8 cellular contexts compared by ENCODE assay signal in the genomic region with DNA sequence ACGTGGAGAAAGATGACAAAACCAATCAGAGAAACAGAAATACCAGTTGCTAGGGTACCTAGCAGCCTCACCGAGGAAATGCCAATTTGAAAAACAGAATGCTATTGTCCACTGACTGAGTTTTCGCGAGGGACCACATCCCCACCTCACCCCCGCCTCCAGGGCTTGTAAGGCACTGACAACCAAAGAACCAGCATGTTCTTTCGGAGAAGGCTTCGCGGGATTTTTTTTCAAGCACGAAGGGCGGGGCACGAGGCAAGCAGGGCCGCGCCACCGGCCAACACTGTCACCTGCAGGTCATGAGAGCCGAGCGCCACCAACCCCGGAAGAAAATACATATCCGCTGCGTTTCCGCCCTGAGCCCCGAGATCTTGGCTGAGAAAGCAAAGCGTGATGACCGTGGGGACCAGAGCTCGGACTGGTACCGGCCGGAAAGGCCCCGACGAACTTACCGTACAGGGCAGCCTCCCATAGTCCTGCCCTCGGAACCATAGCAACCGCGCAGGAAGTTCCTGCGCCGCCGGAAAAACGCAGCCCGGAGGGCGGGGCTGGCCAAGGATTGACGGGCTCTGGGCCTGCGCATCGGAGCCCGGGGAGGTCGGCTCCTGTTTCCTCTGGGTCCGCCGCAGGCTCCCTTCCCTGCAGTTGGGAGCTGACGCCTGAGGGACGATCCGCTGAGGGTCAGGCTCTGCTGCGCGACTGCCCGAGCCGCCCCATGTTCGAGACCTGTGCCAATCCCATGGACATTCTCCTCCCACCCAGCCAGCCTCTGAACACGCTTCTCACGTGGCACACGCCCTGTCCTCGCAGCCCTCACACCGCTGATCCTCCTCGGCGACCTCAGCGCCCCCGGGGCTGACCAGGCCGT. TPM values are rescaled to one million over a fixed set of nuclear protein-coding genes. Genes with fewer than 3 reads are reported as not detected.
DNase-seq lines count a peak whose midpoint lies in the region; ATAC-seq and TF ChIP-seq lines count a peak whose summit lies in the region.

No MANE protein-coding gene starts in this region.

- DNase-seq in AG20443 (ENCODE audit: low spot score) = peak; percentile 89
- peak; percentile 94 for DNase-seq in NCI-H2227 treated with DMSO at 0.1 percent for 48 hours (lab: John Stamatoyannopoulos, UW)
- peak; percentile 81 for DNase-seq in activated B cell treated with CpG ODN at 0.5 μM for 24 hours
- DNase-seq in central memory CD4-positive, alpha-beta T cell = peak; percentile 90
- peak; percentile 88 for DNase-seq in iris pigment epithelial cell (ENCODE audit: low read depth)
- DNase-seq in spleen = peak; percentile 95

- peaks cover 0 to 4% (median 0%) of the 10 kb centered on the region in 7 donors for H3K27me3 ChIP-seq in spleen (replicated peaks in 1 of 7)

- intact Hi-C loops in activated B cell treated with CpG ODN at 0.5 μM for 24 hours (cut with micrococcal nuclease) (loop anchor here (1.0 to 10.0 kb wide), 15 partner anchors 17 to 1476 kb away; a partner anchor contains a TSS), spleen (cut with DNase I; ENCODE audit: low total_unique reads) (no loop called here)

- POLR2A ChIA-PET in activated B cell treated with CpG ODN at 0.5 μM for 24 hours (lab: Charles Lee) = interaction anchor here (0.8 to 1.9 kb wide), 12 partner anchors 11 to 1936 kb away, joined by 3 to 20 read pairs (median 3); a partner anchor contains a TSS

- H3K4me3 ChIP-seq in spleen = peak overlapping the region; percentile 27 to 68 (median 44)

- CTCF ChIA-PET in activated B cell treated with CpG ODN at 0.5 μM for 24 hours (lab: Charles Lee) = interaction anchor here (0.7 to 0.9 kb wide), 2 partner anchors 184 to 1848 kb away, joined by 3 read pairs; no protein-coding TSS in a partner anchor

- H3K9me3 ChIP-seq in spleen = no peaks in the 10 kb centered on the region

- H3K27me3 Mint-ChIP-seq in activated B cell treated with CpG ODN at 0.5 μM for 24 hours = no peaks in the 10 kb centered on the region

- H3K4me1 ChIP-seq in spleen = peaks cover 0 to 17% (median 3%) of the 10 kb centered on the region in 6 donors

- ATAC-seq in GM19023 (IDR thresholded peaks at IDR 0.05; ENCODE audit: unreplicated experiment) (peak; percentile 94), HG03196 (IDR thresholded peaks at IDR 0.05; ENCODE audit: unreplicated experiment) (peak; percentile 94), activated B cell treated with CpG ODN at 0.5 μM for 24 hours (ENCODE audit: low read depth) (peak; percentile 93)

- peak in 2 of 3 donors; percentile 31 to 58 for TF ChIP-seq POLR2A in spleen (IDR thresholded peaks at IDR 0.05)

- H3K27ac ChIP-seq in spleen = peak overlapping the region; percentile 78 to 94 (median 89)

- no peaks in the 10 kb centered on the region for H3K36me3 ChIP-seq in spleen

- WGBS in spleen, 5 donors = 0 to 55% (median 1%) methylated on average over 36 to 63 of the region's 63 CpGs

- peak overlapping the region; percentile 94 for H3K27ac Mint-ChIP-seq in activated B cell treated with CpG ODN at 0.5 μM for 24 hours

- H3K36me3 Mint-ChIP-seq in activated B cell treated with CpG ODN at 0.5 μM for 24 hours (ENCODE audit: low read depth) = peaks cover 2% of the 10 kb centered on the region

- peak overlapping the region; percentile 89 for H3K4me3 Mint-ChIP-seq in activated B cell treated with CpG ODN at 0.5 μM for 24 hours

- H3K4me1 Mint-ChIP-seq in activated B cell treated with CpG ODN at 0.5 μM for 24 hours = peaks cover 11% of the 10 kb centered on the region

- no peak for TF ChIP-seq CTCF in activated B cell treated with CpG ODN at 0.5 μM for 24 hours (IDR thresholded peaks at IDR 0.05)
- peak in 10 of 11 experiments; percentile 14 to 67 (median 46) for TF ChIP-seq CTCF in spleen (IDR thresholded peaks at IDR 0.05 in 8 of 11, conservative IDR thresholded peaks at IDR 0.05 in 3 of 11)

- no peaks in the 10 kb centered on the region for H3K9me3 Mint-ChIP-seq in activated B cell treated with CpG ODN at 0.5 μM for 24 hours

RNA-seq across cellular contexts. Expression of a gene that starts 59.2 kb away (rescaled TPM):
- 0.67 and 1.8 TPM in 2 replicates for total RNA-seq in activated B cell treated with CpG ODN at 0.5 μM for 24 hours
- not detected for total RNA-seq in spleen
- polyA plus RNA-seq in spleen = under 1 TPM in 1 of 3 donors, not detected in 2; 0.50 TPM

Comparison
In these comparisons a context has a peak if more than half of its experiments do, and no peak if none do; other contexts are left out.
1. Peak in every context shown above with its lines: DNase-seq, ATAC-seq, H3K4me3 ChIP-seq and H3K27ac ChIP-seq.